In the genomic region with DNA sequence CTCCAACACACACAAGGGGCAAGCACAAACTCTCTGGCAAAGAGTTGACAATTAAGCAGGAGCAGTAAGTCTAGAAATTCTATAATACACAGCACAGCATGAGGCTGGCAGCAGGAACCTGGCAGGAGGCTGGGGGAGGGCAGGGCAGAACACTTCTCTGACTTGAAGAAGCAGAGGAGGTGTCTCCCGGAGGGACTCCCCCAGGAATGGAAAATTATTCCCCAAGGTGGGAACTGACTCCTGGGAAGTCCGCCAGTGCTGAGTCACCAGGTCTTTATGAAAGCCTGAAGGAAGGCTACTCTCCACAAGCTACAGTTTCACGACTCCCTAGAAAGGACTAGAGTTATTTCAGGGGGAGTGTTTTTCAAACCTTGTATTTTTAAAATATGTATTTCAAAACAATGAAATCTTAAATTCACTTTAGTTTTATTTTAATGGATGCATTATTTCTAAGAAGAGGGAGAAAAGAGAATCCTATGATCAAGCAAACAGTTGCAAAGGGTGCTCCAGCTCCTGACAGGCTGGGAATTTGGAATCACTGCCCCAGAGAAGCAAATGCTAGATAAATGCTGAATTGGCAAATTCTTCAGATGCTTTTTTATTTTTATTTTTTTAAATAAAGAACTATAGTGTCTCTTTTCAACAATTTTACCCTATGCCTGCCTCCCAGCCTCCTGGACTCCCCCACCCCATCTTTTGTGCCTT, we compare ENCODE assay signal across 1 cellular context.
TF ChIP-seq lines count a peak whose summit lies in the region.

No MANE protein-coding gene starts in this region.

TF ChIP-seq in HEK293, 187 proteins besides CTCF, POLR2A, EP300 and RAD21 (continued from another document):
- TF ChIP-seq ZNF645 (tag by site-specific recombination; IDR thresholded peaks at IDR 0.05) = no peak
- no peak for TF ChIP-seq OVOL3 (tag by site-specific recombination; IDR thresholded peaks at IDR 0.05)
- TF ChIP-seq HOXD13 (CRISPR knock-in tag; IDR thresholded peaks at IDR 0.05; ENCODE audit: borderline replicate concordance) = no peak
- TF ChIP-seq ZNF248 (tag by site-specific recombination; IDR thresholded peaks at IDR 0.05) = no peak
- TF ChIP-seq ZNF561 (tag by site-specific recombination; IDR thresholded peaks at IDR 0.05; ENCODE audit: borderline replicate concordance) = no peak
- TF ChIP-seq, protein P1, sequence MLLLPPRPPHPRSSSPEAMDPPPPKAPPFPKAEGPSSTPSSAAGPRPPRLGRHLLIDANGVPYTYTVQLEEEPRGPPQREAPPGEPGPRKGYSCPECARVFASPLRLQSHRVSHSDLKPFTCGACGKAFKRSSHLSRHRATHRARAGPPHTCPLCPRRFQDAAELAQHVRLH (tag by site-specific recombination; IDR thresholded peaks at IDR 0.05) = no peak
- TF ChIP-seq, protein P2, sequence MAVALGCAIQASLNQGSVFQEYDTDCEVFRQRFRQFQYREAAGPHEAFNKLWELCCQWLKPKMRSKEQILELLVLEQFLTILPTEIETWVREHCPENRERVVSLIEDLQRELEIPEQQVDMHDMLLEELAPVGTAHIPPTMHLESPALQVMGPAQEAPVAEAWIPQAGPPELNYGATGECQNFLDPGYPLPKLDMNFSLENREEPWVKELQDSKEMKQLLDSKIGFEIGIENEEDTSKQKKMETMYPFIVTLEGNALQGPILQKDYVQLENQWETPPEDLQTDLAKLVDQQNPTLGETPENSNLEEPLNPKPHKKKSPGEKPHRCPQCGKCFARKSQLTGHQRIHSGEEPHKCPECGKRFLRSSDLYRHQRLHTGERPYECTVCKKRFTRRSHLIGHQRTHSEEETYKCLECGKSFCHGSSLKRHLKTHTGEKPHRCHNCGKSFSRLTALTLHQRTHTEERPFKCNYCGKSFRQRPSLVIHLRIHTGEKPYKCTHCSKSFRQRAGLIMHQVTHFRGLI (tag by site-specific recombination; IDR thresholded peaks at IDR 0.05) = no peak
- no peak for TF ChIP-seq INSM2 (tag by site-specific recombination; IDR thresholded peaks at IDR 0.05)
- no peak for TF ChIP-seq ZBTB6 (tag by site-specific recombination; IDR thresholded peaks at IDR 0.05)
- no peak for TF ChIP-seq ZNF518A (tag by site-specific recombination; conservative IDR thresholded peaks at IDR 0.05; ENCODE audit: low read depth)
- no peak for TF ChIP-seq MYNN (tag by site-specific recombination; IDR thresholded peaks at IDR 0.05; ENCODE audit: borderline replicate concordance)
- no peak for TF ChIP-seq ZNF501 (tag by site-specific recombination; IDR thresholded peaks at IDR 0.05)
- TF ChIP-seq ZNF114 (tag by site-specific recombination; IDR thresholded peaks at IDR 0.05) = no peak
